ENCODE assay signal across 8 cellular contexts in genomic region chr19:10936661-10937084, GRCh38. TPM values are rescaled to one million over a fixed set of nuclear protein-coding genes. Genes with fewer than 3 reads are reported as not detected.
DNase-seq lines count a peak whose midpoint lies in the region; ATAC-seq, FAIRE-seq and TF ChIP-seq lines count a peak whose summit lies in the region.

No MANE protein-coding gene starts in this region.

- no peak overlapping the region for H3K4me3 Mint-ChIP-seq in activated CD8-positive, alpha-beta memory T cell treated with anti-CD3 and anti-CD28 coated beads, Interleukin-2, amount 10 ng/mL, durations not matched to agents 7 days and 5 days
- H3K4me3 Mint-ChIP-seq in stimulated activated naive B cell treated with anti-CD40 and anti-IgM and Interleukin-4, amounts not matched to agents 10 μg/mL and 1 μg/mL and 100 μg/mL, for 72 hours, result peak overlapping the region in 1 of 2 donors; percentile 60

- TF ChIP-seq CTCF in bronchial epithelial cell (IDR thresholded peaks at IDR 0.05; ENCODE audit: insufficient read depth, low read length, severe bottlenecking), result peak; percentile 65

- H3K36me3 Mint-ChIP-seq in activated CD8-positive, alpha-beta memory T cell treated with anti-CD3 and anti-CD28 coated beads, Interleukin-2, amount 10 ng/mL, durations not matched to agents 7 days and 5 days, result peaks cover 3% of the 10 kb centered on the region
- peaks cover 8 to 10% of the 10 kb centered on the region in 2 donors for H3K36me3 Mint-ChIP-seq in stimulated activated naive B cell treated with anti-CD40 and anti-IgM and Interleukin-4, amounts not matched to agents 10 μg/mL and 1 μg/mL and 100 μg/mL, for 72 hours

- H3K36me3 ChIP-seq in bronchial epithelial cell (ENCODE audit: control insufficient read depth, insufficient read depth, low read length), result peaks cover 2% of the 10 kb centered on the region

- H3K4me1 Mint-ChIP-seq in activated CD8-positive, alpha-beta memory T cell treated with anti-CD3 and anti-CD28 coated beads, Interleukin-2, amount 10 ng/mL, durations not matched to agents 7 days and 5 days, result peaks cover 17% of the 10 kb centered on the region
- peaks cover 4 to 8% of the 10 kb centered on the region in 2 donors for H3K4me1 Mint-ChIP-seq in stimulated activated naive B cell treated with anti-CD40 and anti-IgM and Interleukin-4, amounts not matched to agents 10 μg/mL and 1 μg/mL and 100 μg/mL, for 72 hours

- no peak for FAIRE-seq in bronchial epithelial cell (lab: Jason Lieb, UNC)

- ATAC-seq in activated CD8-positive, alpha-beta memory T cell treated with anti-CD3 and anti-CD28 coated beads, Interleukin-2, amount 10 ng/mL, durations not matched to agents 7 days and 5 days, result peak; percentile 91
- peak; percentile 72 to 79 for ATAC-seq in stimulated activated naive B cell treated with anti-CD40 and anti-IgM and Interleukin-4, amounts not matched to agents 10 μg/mL and 1 μg/mL and 100 μg/mL, for 72 hours (replicated peaks)

- no peak overlapping the region for H3K4me3 ChIP-seq in bronchial epithelial cell (ENCODE audit: low read depth, low read length)

- DNase-seq in activated CD8-positive, alpha-beta memory T cell treated with anti-CD3 and anti-CD28 coated beads, Interleukin-2, amount 10 ng/mL, durations not matched to agents 7 days and 5 days, result peak; percentile 53
- no peak for DNase-seq in activated CD8-positive, alpha-beta memory T cell treated with anti-CD3 and anti-CD28 coated beads for 24 hours
- DNase-seq in NCI-H1092 (lab: John Stamatoyannopoulos, UW) (peak; percentile 73), SHP77 (lab: John Stamatoyannopoulos, UW) (peak; percentile 81 to 84), bronchial epithelial cell (ENCODE audit: low read depth) (peak; percentile 75), iris pigment epithelial cell (ENCODE audit: low read depth) (peak; percentile 78), 8988T (no peak)
- no peak for DNase-seq in stimulated activated naive B cell treated with anti-CD40 and anti-IgM and Interleukin-4, amounts not matched to agents 10 μg/mL and 1 μg/mL and 100 μg/mL, for 72 hours

- no peak overlapping the region for H3K27ac Mint-ChIP-seq in activated CD8-positive, alpha-beta memory T cell treated with anti-CD3 and anti-CD28 coated beads, Interleukin-2, amount 10 ng/mL, durations not matched to agents 7 days and 5 days
- H3K27ac Mint-ChIP-seq in stimulated activated naive B cell treated with anti-CD40 and anti-IgM and Interleukin-4, amounts not matched to agents 10 μg/mL and 1 μg/mL and 100 μg/mL, for 72 hours, result no peak overlapping the region

- CTCF ChIA-PET in activated CD8-positive, alpha-beta memory T cell treated with anti-CD3 and anti-CD28 coated beads, Interleukin-2, amount 10 ng/mL, durations not matched to agents 7 days and 5 days (lab: Charles Lee), result interaction anchor here (0.6 to 2.4 kb wide), 32 partner anchors 9 to 271 kb away, joined by 3 to 26 read pairs (median 4); partner anchors contain the start of genes LDLR, TIMM29 and YIPF2

- no peaks in the 10 kb centered on the region for H3K27me3 ChIP-seq in bronchial epithelial cell (ENCODE audit: control insufficient read depth, insufficient read depth, low read length)

- H3K27me3 Mint-ChIP-seq in activated CD8-positive, alpha-beta memory T cell treated with anti-CD3 and anti-CD28 coated beads, Interleukin-2, amount 10 ng/mL, durations not matched to agents 7 days and 5 days, result no peaks in the 10 kb centered on the region
- no peaks in the 10 kb centered on the region for H3K27me3 Mint-ChIP-seq in stimulated activated naive B cell treated with anti-CD40 and anti-IgM and Interleukin-4, amounts not matched to agents 10 μg/mL and 1 μg/mL and 100 μg/mL, for 72 hours

- H3K9me3 Mint-ChIP-seq in activated CD8-positive, alpha-beta memory T cell treated with anti-CD3 and anti-CD28 coated beads, Interleukin-2, amount 10 ng/mL, durations not matched to agents 7 days and 5 days (ENCODE audit: low read depth), result no peaks in the 10 kb centered on the region
- H3K9me3 Mint-ChIP-seq in stimulated activated naive B cell treated with anti-CD40 and anti-IgM and Interleukin-4, amounts not matched to agents 10 μg/mL and 1 μg/mL and 100 μg/mL, for 72 hours, result no peaks in the 10 kb centered on the region

RNA-seq across cellular contexts. Expression of gene TIMM29, which starts 8.1 kb away (rescaled TPM):
- 10 to 100 TPM; 25.2 to 28.5 TPM for total RNA-seq in activated CD8-positive, alpha-beta memory T cell treated with anti-CD3 and anti-CD28 coated beads, Interleukin-2, amount 10 ng/mL, durations not matched to agents 7 days and 5 days
- 37.5 and 42.1 TPM in 2 replicates for total RNA-seq in bronchial epithelial cell

RNA-seq across cellular contexts. Expression of gene YIPF2, which starts 8.2 kb away (rescaled TPM):
- 10 to 100 TPM; 21.7 to 27.3 TPM for total RNA-seq in activated CD8-positive, alpha-beta memory T cell treated with anti-CD3 and anti-CD28 coated beads, Interleukin-2, amount 10 ng/mL, durations not matched to agents 7 days and 5 days
- 110 and 144 TPM in 2 replicates for total RNA-seq in bronchial epithelial cell

RNA-seq across cellular contexts. Expression of gene SMARCA4, which starts 24.2 kb away (rescaled TPM):
- total RNA-seq in activated CD8-positive, alpha-beta memory T cell treated with anti-CD3 and anti-CD28 coated beads, Interleukin-2, amount 10 ng/mL, durations not matched to agents 7 days and 5 days, result 100 to 1,000 TPM; 107 to 114 TPM
- 49.2 and 68.6 TPM in 2 replicates for total RNA-seq in bronchial epithelial cell

Comparison
In these comparisons a context has a peak if more than half of its experiments do, and no peak if none do; other contexts are left out.
1. DNase-seq: peak in activated CD8-positive, alpha-beta memory T cell treated with anti-CD3 and anti-CD28 coated beads, Interleukin-2, amount 10 ng/mL, durations not matched to agents 7 days and 5 days (single experiment), NCI-H1092 (single experiment), SHP77 (2 of 2), bronchial epithelial cell (single experiment) and iris pigment epithelial cell (single experiment); none in activated CD8-positive, alpha-beta memory T cell treated with anti-CD3 and anti-CD28 coated beads for 24 hours (single experiment), stimulated activated naive B cell treated with anti-CD40 and anti-IgM and Interleukin-4, amounts not matched to agents 10 μg/mL and 1 μg/mL and 100 μg/mL, for 72 hours (single experiment) and 8988T (single experiment).